In the genomic region with DNA sequence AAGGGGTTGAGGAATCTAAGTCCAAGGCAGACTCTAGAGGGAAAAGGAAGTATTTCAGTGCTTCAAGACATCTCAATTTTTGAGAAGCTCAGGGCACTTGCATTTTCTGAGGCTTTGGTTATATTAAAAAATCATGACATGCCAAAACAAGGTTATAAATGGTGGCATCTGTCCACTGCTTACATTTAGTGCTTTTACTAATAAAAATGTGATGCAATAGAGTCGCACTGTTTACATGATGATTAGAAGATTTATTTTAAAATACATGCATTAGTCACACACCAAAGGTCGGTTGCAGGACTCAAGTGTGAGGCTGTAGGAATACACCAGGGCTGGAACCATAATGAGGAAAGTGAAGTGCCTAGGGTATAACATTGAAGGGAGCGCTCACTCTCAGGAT, we compare ENCODE assay signal across 25 cellular contexts.
"Had no signal": no experiment of that assay in that cellular context is flagged by ENCODE, and none has a peak within 500 bp of the region (broad histone marks: within the 10 kb centered on the region; RNA-seq: fewer than 3 reads in every experiment).

No MANE protein-coding gene starts in this region.

- H3K27ac ChIP-seq: colonic mucosa, dorsolateral prefrontal cortex, epithelial cell of prostate, upper lobe of right lung had no signal

- H3K27me3 Mint-ChIP-seq: activated naive CD8-positive, alpha-beta T cell treated with anti-CD3 and anti-CD28 coated beads, Interleukin-2, amount 10 ng/mL, durations not matched to agents 7 days and 5 days had no signal

- H3K4me1 Mint-ChIP-seq: activated naive CD8-positive, alpha-beta T cell treated with anti-CD3 and anti-CD28 coated beads, Interleukin-2, amount 10 ng/mL, durations not matched to agents 7 days and 5 days; natural killer cell; T-helper 17 cell had no signal

- H3K4me3 ChIP-seq: colonic mucosa, dorsolateral prefrontal cortex, upper lobe of right lung had no signal

- H3K4me3 Mint-ChIP-seq: activated naive CD8-positive, alpha-beta T cell treated with anti-CD3 and anti-CD28 coated beads, Interleukin-2, amount 10 ng/mL, durations not matched to agents 7 days and 5 days; activated T-cell treated with anti-CD3 and anti-CD28 coated beads, Interleukin-2, amount 50 U/mL, for 4 hours; natural killer cell; stimulated activated naive B cell treated with anti-CD40 and anti-IgM and Interleukin-4, amounts not matched to agents 10 μg/mL and 1 μg/mL and 100 μg/mL, for 72 hours; T-helper 17 cell had no signal

- H3K4me1 ChIP-seq: colonic mucosa, upper lobe of right lung had no signal

- H3K9me3 Mint-ChIP-seq: activated T-cell treated with anti-CD3 and anti-CD28 coated beads, Interleukin-2, amount 50 U/mL, for 4 hours; activated T-helper 2 cell treated with anti-CD3 and anti-CD28 coated beads, Interferon-gamma antibody, Interleukin-2, Interleukin-4, amounts not matched to agents 10 μg/mL and 5 μg/mL and 100 μg/mL, durations not matched to agents 14 hours and 24 hours and 36 hours; natural killer cell had no signal

- H3K36me3 ChIP-seq: colonic mucosa, upper lobe of right lung had no signal

- H3K9me3 ChIP-seq: colonic mucosa, upper lobe of right lung had no signal

- ATAC-seq: activated T-cell treated with anti-CD3 and anti-CD28 coated beads, Interleukin-2, amount 50 U/mL, for 4 hours; left ventricle myocardium superior; natural killer cell; sciatic nerve; stimulated activated naive B cell treated with anti-CD40 and anti-IgM and Interleukin-4, amounts not matched to agents 10 μg/mL and 1 μg/mL and 100 μg/mL, for 72 hours; T-helper 17 cell; upper lobe of right lung had no signal

- H3K27ac Mint-ChIP-seq: activated naive CD8-positive, alpha-beta T cell treated with anti-CD3 and anti-CD28 coated beads, Interleukin-2, amount 10 ng/mL, durations not matched to agents 7 days and 5 days; activated T-helper 2 cell treated with anti-CD3 and anti-CD28 coated beads, Interferon-gamma antibody, Interleukin-2, Interleukin-4, amounts not matched to agents 10 μg/mL and 5 μg/mL and 100 μg/mL, durations not matched to agents 14 hours and 24 hours and 36 hours; natural killer cell; stimulated activated naive B cell treated with anti-CD40 and anti-IgM and Interleukin-4, amounts not matched to agents 10 μg/mL and 1 μg/mL and 100 μg/mL, for 72 hours; T-helper 17 cell had no signal

- H3K27me3 ChIP-seq: colonic mucosa, upper lobe of right lung had no signal

- H3K36me3 Mint-ChIP-seq: activated naive CD8-positive, alpha-beta T cell treated with anti-CD3 and anti-CD28 coated beads, Interleukin-2, amount 10 ng/mL, durations not matched to agents 7 days and 5 days; natural killer cell; stimulated activated naive B cell treated with anti-CD40 and anti-IgM and Interleukin-4, amounts not matched to agents 10 μg/mL and 1 μg/mL and 100 μg/mL, for 72 hours had no signal

- DNase-seq: activated CD4-positive, alpha-beta T cell treated with anti-CD3 and anti-CD28 coated beads for 4 hours; activated CD4-positive, alpha-beta T cell treated with anti-CD3 and anti-CD28 coated beads, Interleukin-2, amount 50 U/mL, for 48 hours; activated CD4-positive, CD25-positive, alpha-beta regulatory T cell; activated CD8-positive, alpha-beta memory T cell treated with anti-CD3 and anti-CD28 coated beads, Interleukin-2, amount 50 U/mL, for 48 hours; activated naive CD4-positive, alpha-beta T cell; activated naive CD8-positive, alpha-beta T cell treated with anti-CD3 and anti-CD28 coated beads, Interleukin-2, amount 10 ng/mL, durations not matched to agents 7 days and 5 days; activated T-cell treated with anti-CD3 and anti-CD28 coated beads, Interleukin-2, amount 50 U/mL, for 4 hours; amniotic stem cell; colonic mucosa; dorsolateral prefrontal cortex; left ventricle myocardium superior; mammary epithelial cell; midbrain; natural killer cell; posterior cingulate gyrus; small intestine; stimulated activated CD4-positive, alpha-beta T cell treated with anti-CD3 and anti-CD28 coated beads, Interleukin-2, amount 100 ng/mL, for 48 hours; stimulated activated CD8-positive, alpha-beta memory T cell treated with anti-CD3 and anti-CD28 coated beads, Interleukin-4, amount 100 ng/mL, for 48 hours; stimulated activated naive B cell treated with anti-CD40 and anti-IgM and Interleukin-4, amounts not matched to agents 10 μg/mL and 1 μg/mL and 100 μg/mL, for 72 hours; SW 1271; T-helper 17 cell; upper lobe of right lung had no signal
